Comparison of ENCODE assay signal across 8 cellular contexts in genomic region chrX:48522291-48522690, GRCh38. TPM values are rescaled to one million over a fixed set of nuclear protein-coding genes. Genes with fewer than 3 reads are reported as not detected.
DNase-seq lines count a peak whose midpoint lies in the region; ATAC-seq and TF ChIP-seq lines count a peak whose summit lies in the region.

No MANE protein-coding gene starts in this region.

- no peaks in the 10 kb centered on the region for H3K27me3 Mint-ChIP-seq in T-helper 17 cell

- H2AFZ ChIP-seq in GM23248 = peak overlapping the region; percentile 90

- H3K36me3 ChIP-seq in GM23248 (ENCODE audit: low read depth) (no peaks in the 10 kb centered on the region), gastroesophageal sphincter (peaks cover 0 to 14% of the 10 kb centered on the region in 2 donors), gastrocnemius medialis (no peaks in the 10 kb centered on the region)

- H3K9me2 ChIP-seq in GM23248 (ENCODE audit: insufficient read depth) = no peaks in the 10 kb centered on the region

- H3K27ac ChIP-seq in GM23248 (no peak overlapping the region), gastroesophageal sphincter (peak overlapping the region in 3 of 4 donors; percentile 84 to 86 (median 86)), gastrocnemius medialis (peak overlapping the region; percentile 58 to 77 (median 64))

- peak overlapping the region; percentile 74 for H3K9ac ChIP-seq in GM23248

- no peaks in the 10 kb centered on the region for H4K20me1 ChIP-seq in GM23248 (ENCODE audit: insufficient read depth)

- peak overlapping the region; percentile 86 for H3K4me3 Mint-ChIP-seq in T-helper 17 cell

- H3K79me2 ChIP-seq in GM23248 (ENCODE audit: insufficient read depth) = peaks cover 4% of the 10 kb centered on the region

- peaks cover 9% of the 10 kb centered on the region; the same call in 1 of the 2 replicates for H3F3A ChIP-seq in GM23248 (ENCODE audit: insufficient read depth)

- peaks cover 14% of the 10 kb centered on the region for H3K4me1 Mint-ChIP-seq in T-helper 17 cell

- ATAC-seq in T-helper 17 cell (no peak), gastroesophageal sphincter (no peak), gastrocnemius medialis (no peak), HG02759 (IDR thresholded peaks at IDR 0.05; ENCODE audit: unreplicated experiment) (no peak), GM18517 (IDR thresholded peaks at IDR 0.05; ENCODE audit: unreplicated experiment) (no peak)

- H3K4me1 ChIP-seq in GM23248 (ENCODE audit: insufficient read depth) (peaks cover 4% of the 10 kb centered on the region; the same call in 1 of the 2 replicates), gastroesophageal sphincter (peaks cover 0 to 11% (median 0%) of the 10 kb centered on the region in 3 donors), gastrocnemius medialis (peaks cover 0 to 4% of the 10 kb centered on the region in 2 donors)

- peak overlapping the region; percentile 84 for H3K4me2 ChIP-seq in GM23248 (ENCODE audit: unreplicated experiment)

- in situ Hi-C loops in GM23248 (cut with MboI) = no loop called here
- in situ Hi-C loops in gastrocnemius medialis (cut with MboI; ENCODE audit: low sequenced_read_pairs in 4 of 4) = no loop called here

- intact Hi-C loops in gastrocnemius medialis (cut with DNase I; ENCODE audit: low total_unique reads) = loop anchor here (5.0 kb wide), 1 partner anchor 45 kb away; the partner anchor contains the start of gene FTSJ1

- peak overlapping the region; percentile 75 for H3K4me3 ChIP-seq in GM23248
- peak overlapping the region; percentile 57 to 64 for H3K4me3 ChIP-seq in gastroesophageal sphincter
- peak overlapping the region; percentile 59 to 66 (median 62) for H3K4me3 ChIP-seq in gastrocnemius medialis

- TF ChIP-seq POLR2A in gastroesophageal sphincter (IDR thresholded peaks at IDR 0.05) (no peak), gastrocnemius medialis (IDR thresholded peaks at IDR 0.05) (no peak)

- TF ChIP-seq EP300 in gastroesophageal sphincter (IDR thresholded peaks at IDR 0.05) = no peak

- H3K9me3 ChIP-seq in GM23248 (ENCODE audit: low read depth) = no peaks in the 10 kb centered on the region
- H3K9me3 ChIP-seq in T-helper 17 cell (ENCODE audit: control insufficient read depth, low read length, poor library complexity, severe bottlenecking) = no peaks in the 10 kb centered on the region
- H3K9me3 ChIP-seq in gastroesophageal sphincter = no peaks in the 10 kb centered on the region
- H3K9me3 ChIP-seq in gastrocnemius medialis = no peaks in the 10 kb centered on the region

- H3K27me3 ChIP-seq in GM23248 (replicated peaks; ENCODE audit: insufficient read depth) = no peaks in the 10 kb centered on the region
- no peaks in the 10 kb centered on the region for H3K27me3 ChIP-seq in gastroesophageal sphincter
- no peaks in the 10 kb centered on the region for H3K27me3 ChIP-seq in gastrocnemius medialis

- H3K36me3 Mint-ChIP-seq in T-helper 17 cell (ENCODE audit: low read depth) = peaks cover 4% of the 10 kb centered on the region

- WGBS in GM23248 (ENCODE audit: low coverage in 1 of 2, low lambda C conversion rate in 2 of 2, missing lambda C conversion rate in 2 of 2), 2 experiments = 12 to 13% methylated on average over 9 of the region's 10 CpGs
- 0 to 60% methylated on average over 2 to 3 of the region's 10 CpGs for WGBS in gastroesophageal sphincter (ENCODE audit: low coverage in 1 of 2), 2 donors

- DNase-seq in GM23248 (no peak), T-helper 17 cell (no peak), gastrocnemius medialis (no peak), NCI-H2029 (lab: John Stamatoyannopoulos, UW) (no peak), HK-2 (ENCODE audit: unreplicated experiment) (no peak)

- TF ChIP-seq CTCF in gastroesophageal sphincter (IDR thresholded peaks at IDR 0.05) = no peak
- TF ChIP-seq CTCF in gastrocnemius medialis (IDR thresholded peaks at IDR 0.05 in 4 of 5, conservative IDR thresholded peaks at IDR 0.05 in 1 of 5) = no peak

- peak overlapping the region; percentile 95 for H3K27ac Mint-ChIP-seq in T-helper 17 cell

RNA-seq across cellular contexts. Expression of gene EBP, which starts 0.7 kb away (rescaled TPM):
- 17.0 and 21.1 TPM in 2 replicates for total RNA-seq in GM23248 (2014; rRNA removed; shearing (Covaris generic))
- polyA plus RNA-seq in GM23248 (2016; fragmentation: Nextera tagmentation; extraction: Ambion mirVana) = 45.0 and 48.3 TPM in 2 replicates
- 10 to 100 TPM; 43.9 to 53.6 TPM for total RNA-seq in T-helper 17 cell
- total RNA-seq in gastroesophageal sphincter = 10 to 100 TPM; 12.9 to 17.7 (median 14.5) TPM
- total RNA-seq in gastrocnemius medialis = 1 to 10 TPM; 2.7 to 5.3 (median 4.3) TPM

RNA-seq across cellular contexts. Expression of gene PORCN, which starts 13.5 kb away (rescaled TPM):
- total RNA-seq in GM23248 (2014; rRNA removed; shearing (Covaris generic)) = 15.4 and 32.2 TPM in 2 replicates
- 20.3 and 22.9 TPM in 2 replicates for polyA plus RNA-seq in GM23248 (2016; fragmentation: Nextera tagmentation; extraction: Ambion mirVana)
- 10 to 100 TPM; 13.3 to 18.0 TPM for total RNA-seq in T-helper 17 cell
- total RNA-seq in gastroesophageal sphincter = 10 to 100 TPM in 3 of 4 donors, 1 to 10 TPM in 1; 9.4 to 21.0 (median 13.2) TPM
- 10 to 100 TPM; 11.4 to 18.7 (median 12.3) TPM for total RNA-seq in gastrocnemius medialis

RNA-seq across cellular contexts. Expression of gene TBC1D25, which starts 17.2 kb away (rescaled TPM):
- 7.9 and 8.2 TPM in 2 replicates for total RNA-seq in GM23248 (2014; rRNA removed; shearing (Covaris generic))
- 8.5 and 8.6 TPM in 2 replicates for polyA plus RNA-seq in GM23248 (2016; fragmentation: Nextera tagmentation; extraction: Ambion mirVana)
- total RNA-seq in T-helper 17 cell = 10 to 100 TPM; 23.2 to 31.3 TPM
- total RNA-seq in gastroesophageal sphincter = 10 to 100 TPM in 3 of 4 donors, 1 to 10 TPM in 1; 8.4 to 16.9 (median 12.7) TPM
- 10 to 100 TPM; 10.3 to 14.8 (median 11.9) TPM for total RNA-seq in gastrocnemius medialis

RNA-seq across cellular contexts. Expression of gene FTSJ1, which starts 46.3 kb away (rescaled TPM):
- total RNA-seq in GM23248 (2014; rRNA removed; shearing (Covaris generic)) = 95.2 and 152 TPM in 2 replicates
- 64.9 and 70.6 TPM in 2 replicates for polyA plus RNA-seq in GM23248 (2016; fragmentation: Nextera tagmentation; extraction: Ambion mirVana)
- total RNA-seq in T-helper 17 cell (10 to 100 TPM; 59.9 to 70.1 TPM), gastroesophageal sphincter (10 to 100 TPM; 31.1 to 43.0 (median 38.9) TPM), gastrocnemius medialis (10 to 100 TPM; 31.4 to 47.7 (median 38.2) TPM)

RNA-seq across cellular contexts. Expression of gene RBM3, which starts 52.0 kb away (rescaled TPM):
- total RNA-seq in GM23248 (2014; rRNA removed; shearing (Covaris generic)) = 188 and 210 TPM in 2 replicates
- 143 and 150 TPM in 2 replicates for polyA plus RNA-seq in GM23248 (2016; fragmentation: Nextera tagmentation; extraction: Ambion mirVana)
- 100 to 1,000 TPM; 319 to 380 TPM for total RNA-seq in T-helper 17 cell
- total RNA-seq in gastroesophageal sphincter = 100 to 1,000 TPM in 3 of 4 donors, 10 to 100 TPM in 1; 83.7 to 233 (median 182) TPM
- 10 to 100 TPM; 49.2 to 92.1 (median 59.9) TPM for total RNA-seq in gastrocnemius medialis
